In the genomic region with DNA sequence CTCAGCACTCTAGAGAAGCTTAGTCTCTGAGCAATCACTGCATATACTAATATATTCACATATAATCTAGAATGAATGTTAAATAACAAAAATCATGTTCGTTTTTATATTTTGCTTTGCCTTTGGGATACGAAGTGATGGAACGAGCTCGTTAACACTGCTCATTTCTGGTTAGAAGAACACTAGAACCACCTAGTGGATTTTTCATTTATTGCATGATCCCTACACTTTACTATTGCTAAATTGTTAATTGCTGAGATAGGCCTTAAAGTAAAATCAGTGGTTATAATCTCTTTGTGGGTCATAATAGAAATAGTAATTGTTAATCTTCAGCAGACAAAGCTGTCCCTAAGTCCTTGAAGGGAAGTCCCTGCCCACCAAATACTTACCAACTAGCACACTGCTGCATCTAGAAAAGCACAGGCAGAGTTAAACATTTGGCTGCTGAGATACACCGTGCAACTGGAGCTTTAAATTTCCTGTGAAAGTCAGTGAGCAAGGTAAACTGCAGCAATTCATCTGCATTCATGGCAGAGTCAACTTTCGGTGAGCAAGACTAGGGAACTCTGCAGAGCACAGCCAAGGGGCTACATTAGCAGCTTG, we compare ENCODE assay signal across 9 cellular contexts.
A peak's percentile ranks its signal among the peaks of the same experiment; 100 is the strongest.
DNase-seq lines count a peak whose midpoint lies in the region; ATAC-seq and TF ChIP-seq lines count a peak whose summit lies in the region.
"Had no signal": no experiment of that assay in that cellular context is flagged by ENCODE, and none has a peak within 500 bp of the region (broad histone marks: within the 10 kb centered on the region; RNA-seq: fewer than 3 reads in every experiment).

No MANE protein-coding gene starts in this region.

- CTCF ChIA-PET in HCT116 (lab: Charles Lee) = interaction anchor here (0.6 to 2.5 kb wide), 24 partner anchors 8 to 581 kb away, joined by 3 to 13 read pairs (median 5); no protein-coding TSS in a partner anchor

- no peaks in the 10 kb centered on the region for H3K9me2 ChIP-seq in HCT116 (ENCODE audit: insufficient read depth)

- ATAC-seq in HCT116 = peak; percentile 80
- ATAC-seq in HG02840 (IDR thresholded peaks at IDR 0.05; ENCODE audit: low FRiP score, unreplicated experiment) = no peak

- H3K9ac ChIP-seq in HCT116 (ENCODE audit: low read length) (no peak overlapping the region), SK-N-MC (ENCODE audit: insufficient read length) (no peak overlapping the region)

- RAD21 ChIA-PET in HCT116 (lab: Charles Lee; ENCODE audit: low non-redundant PET in 1 of 2, low total read pairs in 2 of 2, uncharacterized antibody in 2 of 2, unreplicated experiment in 2 of 2) = interaction anchor here in 1 of 2 experiments (0.8 to 1.2 kb wide), 3 partner anchors 405 to 601 kb away, joined by 3 to 6 read pairs (median 4); partner anchors contain the start of gene SLC25A3

- intact Hi-C loops in cardiac septum (cut with DNase I) = loop anchor here (2.0 kb wide), 1 partner anchor 300 kb away; no protein-coding TSS in a partner anchor
- intact Hi-C loops in HCT116 (cut with micrococcal nuclease) = loop anchor here (1.0 to 2.0 kb wide), 5 partner anchors 44 to 573 kb away; no protein-coding TSS in a partner anchor
- intact Hi-C loops in sigmoid colon (cut with DNase I) = loop anchor here (2.0 to 10.0 kb wide), 3 partner anchors 274 to 431 kb away; no protein-coding TSS in a partner anchor

- H3K4me2 ChIP-seq in HCT116 (ENCODE audit: low read length) = no peak overlapping the region

- TF ChIP-seq POLR2A in HCT116 (IDR thresholded peaks at IDR 0.05; ENCODE audit: borderline replicate concordance, extremely low read depth, insufficient read depth, insufficient read length) (no peak), sigmoid colon (IDR thresholded peaks at IDR 0.05) (no peak)

- H4K20me1 ChIP-seq in HCT116 (ENCODE audit: insufficient read depth) = no peaks in the 10 kb centered on the region

- no peaks in the 10 kb centered on the region for H3K4me1 ChIP-seq in cardiac muscle cell (ENCODE audit: low read depth)
- no peaks in the 10 kb centered on the region for H3K4me1 ChIP-seq in HCT116 (ENCODE audit: control insufficient read depth in 1 of 2, insufficient read depth in 2 of 2, low read length in 2 of 2)
- H3K4me1 ChIP-seq in sigmoid colon = no peaks in the 10 kb centered on the region

- no TSS peak for BruUV-seq in HCT116 (replicated peaks; lab: Mats Ljungman, UMichigan)

- no peak overlapping the region for H2AFZ ChIP-seq in HCT116 (ENCODE audit: low read depth, low read length, poor library complexity, severe bottlenecking)

- H3K9me3 ChIP-seq in cardiac muscle cell (ENCODE audit: low read depth) (no peaks in the 10 kb centered on the region), HCT116 (ENCODE audit: control insufficient read depth in 1 of 2, insufficient read depth in 1 of 2, low read depth in 1 of 2, low read length in 2 of 2) (no peaks in the 10 kb centered on the region), SK-N-MC (ENCODE audit: low read depth, low read length) (no peaks in the 10 kb centered on the region), sigmoid colon (no peaks in the 10 kb centered on the region)

- H3K27ac ChIP-seq in cardiac muscle cell (no peak overlapping the region), HCT116 (ENCODE audit: low read depth, low read length) (no peak overlapping the region), SK-N-MC (no peak overlapping the region), sigmoid colon (no peak overlapping the region)
- H3K27ac ChIP-seq: epithelial cell of prostate had no signal

- H3K36me3 ChIP-seq in cardiac muscle cell (no peaks in the 10 kb centered on the region), HCT116 (ENCODE audit: control insufficient read depth in 1 of 2, insufficient read depth in 2 of 2, low read length in 2 of 2) (no peaks in the 10 kb centered on the region), SK-N-MC (ENCODE audit: insufficient read depth, low read length) (no peaks in the 10 kb centered on the region), sigmoid colon (no peaks in the 10 kb centered on the region)

- peak; percentile 64 for TF ChIP-seq CTCF in cardiac muscle cell (IDR thresholded peaks at IDR 0.05; ENCODE audit: low read depth, low read length)
- TF ChIP-seq CTCF in HCT116 (IDR thresholded peaks at IDR 0.05 in 2 of 3, conservative IDR thresholded peaks at IDR 0.05 in 1 of 3; ENCODE audit: borderline replicate concordance in 1 of 3, insufficient read depth in 1 of 3, low read depth in 2 of 3, low read length in 2 of 3) = peak; percentile 44 to 71 (median 69)
- TF ChIP-seq CTCF in LNCaP clone FGC (IDR thresholded peaks at IDR 0.05; ENCODE audit: control insufficient read depth, extremely low read depth, insufficient read depth) = peak; percentile 64
- peak in 3 of 4 experiments; percentile 36 to 69 (median 58) for TF ChIP-seq CTCF in sigmoid colon (IDR thresholded peaks at IDR 0.05)

- WGBS in sigmoid colon, 2 donors = 21 to 25% methylated on average over 6 of the region's 6 CpGs

- H3K4me3 ChIP-seq in cardiac muscle cell (no peak overlapping the region), HCT116 (replicated peaks in 1 of 2; ENCODE audit: low read depth in 1 of 2, low read length in 2 of 2) (no peak overlapping the region), LNCaP clone FGC (ENCODE audit: low read depth, low read length) (no peak overlapping the region), SK-N-MC (peak overlapping the region; percentile 26; the same call in 1 of the 2 replicates), sigmoid colon (no peak overlapping the region)

- DNase-seq in cardiac muscle cell (ENCODE audit: low read depth in 1 of 2, low spot score in 1 of 2) (peak; percentile 58 to 59), cardiac septum (ENCODE audit: low spot score) (no peak), HCT116 (ENCODE audit: low read depth, low spot score) (peak; percentile 12), LNCaP clone FGC (ENCODE audit: low read depth) (peak; percentile 6), SK-N-MC (ENCODE audit: low read depth, low spot score) (peak; percentile 48), foreskin melanocyte (peak; percentile 42), sigmoid colon (no peak)

- TF ChIP-seq RAD21 in HCT116 (IDR thresholded peaks at IDR 0.05; ENCODE audit: low read depth) = peak; percentile 81

- no peak for TF ChIP-seq EP300 in sigmoid colon (IDR thresholded peaks at IDR 0.05)

- no peaks in the 10 kb centered on the region for H3K79me2 ChIP-seq in HCT116 (ENCODE audit: insufficient read depth, low read length)

- H3K27me3 ChIP-seq in cardiac muscle cell (no peaks in the 10 kb centered on the region), HCT116 (ENCODE audit: insufficient read depth, low read length) (peaks cover 27% of the 10 kb centered on the region), sigmoid colon (no peaks in the 10 kb centered on the region)

- POLR2A ChIA-PET in HCT116 (lab: Charles Lee) = no interaction called here

TF ChIP-seq in HCT116, 20 proteins besides CTCF, POLR2A, EP300 and RAD21 (continues in another document):
- TF ChIP-seq SIN3A (IDR thresholded peaks at IDR 0.05; ENCODE audit: low read depth) (no peak), JUND (IDR thresholded peaks at IDR 0.05) (no peak), ZFX (IDR thresholded peaks at IDR 0.05) (no peak), CEBPB (IDR thresholded peaks at IDR 0.05; ENCODE audit: low read depth) (no peak), ZBTB33 (IDR thresholded peaks at IDR 0.05; ENCODE audit: extremely low read depth, insufficient replicate concordance, low read length) (no peak), ATF3 (IDR thresholded peaks at IDR 0.05) (no peak), FOSL1 (IDR thresholded peaks at IDR 0.05; ENCODE audit: low read depth) (no peak), EZH2 (IDR thresholded peaks at IDR 0.05) (no peak), SRF (IDR thresholded peaks at IDR 0.05; ENCODE audit: low read depth) (no peak)
- TF ChIP-seq, protein P1, sequence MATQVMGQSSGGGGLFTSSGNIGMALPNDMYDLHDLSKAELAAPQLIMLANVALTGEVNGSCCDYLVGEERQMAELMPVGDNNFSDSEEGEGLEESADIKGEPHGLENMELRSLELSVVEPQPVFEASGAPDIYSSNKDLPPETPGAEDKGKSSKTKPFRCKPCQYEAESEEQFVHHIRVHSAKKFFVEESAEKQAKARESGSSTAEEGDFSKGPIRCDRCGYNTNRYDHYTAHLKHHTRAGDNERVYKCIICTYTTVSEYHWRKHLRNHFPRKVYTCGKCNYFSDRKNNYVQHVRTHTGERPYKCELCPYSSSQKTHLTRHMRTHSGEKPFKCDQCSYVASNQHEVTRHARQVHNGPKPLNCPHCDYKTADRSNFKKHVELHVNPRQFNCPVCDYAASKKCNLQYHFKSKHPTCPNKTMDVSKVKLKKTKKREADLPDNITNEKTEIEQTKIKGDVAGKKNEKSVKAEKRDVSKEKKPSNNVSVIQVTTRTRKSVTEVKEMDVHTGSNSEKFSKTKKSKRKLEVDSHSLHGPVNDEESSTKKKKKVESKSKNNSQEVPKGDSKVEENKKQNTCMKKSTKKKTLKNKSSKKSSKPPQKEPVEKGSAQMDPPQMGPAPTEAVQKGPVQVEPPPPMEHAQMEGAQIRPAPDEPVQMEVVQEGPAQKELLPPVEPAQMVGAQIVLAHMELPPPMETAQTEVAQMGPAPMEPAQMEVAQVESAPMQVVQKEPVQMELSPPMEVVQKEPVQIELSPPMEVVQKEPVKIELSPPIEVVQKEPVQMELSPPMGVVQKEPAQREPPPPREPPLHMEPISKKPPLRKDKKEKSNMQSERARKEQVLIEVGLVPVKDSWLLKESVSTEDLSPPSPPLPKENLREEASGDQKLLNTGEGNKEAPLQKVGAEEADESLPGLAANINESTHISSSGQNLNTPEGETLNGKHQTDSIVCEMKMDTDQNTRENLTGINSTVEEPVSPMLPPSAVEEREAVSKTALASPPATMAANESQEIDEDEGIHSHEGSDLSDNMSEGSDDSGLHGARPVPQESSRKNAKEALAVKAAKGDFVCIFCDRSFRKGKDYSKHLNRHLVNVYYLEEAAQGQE (IDR thresholded peaks at IDR 0.05; ENCODE audit: low read depth) = no peak

Comparison
In these comparisons a context has a peak if more than half of its experiments do, and no peak if none do; other contexts are left out.
1. DNase-seq: peak in cardiac muscle cell (2 of 2), HCT116 (single experiment), LNCaP clone FGC (single experiment), SK-N-MC (single experiment) and foreskin melanocyte (single experiment); none in cardiac septum (single experiment) and sigmoid colon (single experiment).
2. Peak in every context shown above with its lines, with median percentiles within 50 percentile points of each other: CTCF ChIP-seq.